ENCODE assay signal across 1 cellular context in genomic region chr10:71780722-71781121, GRCh38.
TF ChIP-seq lines count a peak whose summit lies in the region.

No MANE protein-coding gene starts in this region.

TF ChIP-seq in H1, 55 proteins besides CTCF, POLR2A, EP300 and RAD21:
- TF ChIP-seq, protein P1, sequence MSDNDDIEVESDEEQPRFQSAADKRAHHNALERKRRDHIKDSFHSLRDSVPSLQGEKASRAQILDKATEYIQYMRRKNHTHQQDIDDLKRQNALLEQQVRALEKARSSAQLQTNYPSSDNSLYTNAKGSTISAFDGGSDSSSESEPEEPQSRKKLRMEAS (IDR thresholded peaks at IDR 0.05): no peak
- TF ChIP-seq USF2 (IDR thresholded peaks at IDR 0.05; ENCODE audit: low read length) (no peak), CTBP2 (IDR thresholded peaks at IDR 0.05; ENCODE audit: borderline replicate concordance, insufficient read depth, insufficient read length, low read length) (no peak), RFX5 (IDR thresholded peaks at IDR 0.05; ENCODE audit: borderline replicate concordance, low read depth, low read length) (no peak), KDM1A (IDR thresholded peaks at IDR 0.05; ENCODE audit: borderline replicate concordance, low read length) (no peak), TEAD4 (IDR thresholded peaks at IDR 0.05; ENCODE audit: low read depth, low read length) (no peak), ASH2L (IDR thresholded peaks at IDR 0.05; ENCODE audit: low read length) (no peak), CEBPB (IDR thresholded peaks at IDR 0.05; ENCODE audit: low read depth, low read length) (no peak), YY1 (IDR thresholded peaks at IDR 0.05; ENCODE audit: low read depth, low read length) (no peak), CREB1 (IDR thresholded peaks at IDR 0.05) (no peak), NRF1 (IDR thresholded peaks at IDR 0.05; ENCODE audit: low read depth, low read length) (no peak), CHD1 (IDR thresholded peaks at IDR 0.05; ENCODE audit: low read depth, low read length) (no peak), POU5F1 (IDR thresholded peaks at IDR 0.05; ENCODE audit: low read depth, low read length) (no peak), MAFK (IDR thresholded peaks at IDR 0.05; ENCODE audit: low read depth, low read length) (no peak), SIN3A (conservative IDR thresholded peaks at IDR 0.05 in 1 of 2, IDR thresholded peaks at IDR 0.05 in 1 of 2; ENCODE audit: low read depth in 1 of 2, low read length in 2 of 2) (no peak)
